In genomic region chr11:12723410-12724297, GRCh38 we compare ENCODE assay signal across 10 cellular contexts. TPM values are rescaled to one million over a fixed set of nuclear protein-coding genes. Genes with fewer than 3 reads are reported as not detected.
DNase-seq lines count a peak whose midpoint lies in the region; ATAC-seq and TF ChIP-seq lines count a peak whose summit lies in the region.
"Had no signal": no experiment of that assay in that cellular context is flagged by ENCODE, and none has a peak within 500 bp of the region (broad histone marks: within the 10 kb centered on the region; RNA-seq: fewer than 3 reads in every experiment).

No MANE protein-coding gene starts in this region.

- H3K27me3 ChIP-seq in iPS-20b (ENCODE audit: insufficient read depth, low read length), result no peaks in the 10 kb centered on the region
- H3K27me3 ChIP-seq in stomach smooth muscle (ENCODE audit: control insufficient read depth in 1 of 2, insufficient read depth in 2 of 2, low read length in 2 of 2), result no peaks in the 10 kb centered on the region
- no peaks in the 10 kb centered on the region for H3K27me3 ChIP-seq in WERI-Rb-1 (ENCODE audit: insufficient read depth, low read depth, severe bottlenecking)
- H3K27me3 ChIP-seq: gastrocnemius medialis had no signal

- no peak for TF ChIP-seq CTCF in WERI-Rb-1 (IDR thresholded peaks at IDR 0.05; ENCODE audit: low read depth, low read length)

- no peak for ATAC-seq in GM21528 (IDR thresholded peaks at IDR 0.05; ENCODE audit: low FRiP score, unreplicated experiment)
- ATAC-seq: activated CD8-positive, alpha-beta memory T cell treated with anti-CD3 and anti-CD28 coated beads, Interleukin-2, amount 10 ng/mL, durations not matched to agents 7 days and 5 days had no signal

- H3K4me1 ChIP-seq in iPS-20b (ENCODE audit: insufficient read depth, low read length), result peaks cover 65% of the 10 kb centered on the region
- H3K4me1 ChIP-seq in stomach smooth muscle (ENCODE audit: control insufficient read depth, insufficient read depth, low read length), result peaks cover 37% of the 10 kb centered on the region

- H3K27ac ChIP-seq in iPS-20b (ENCODE audit: low read length), result peak overlapping the region; percentile 66
- peak overlapping the region; percentile 67 for H3K27ac ChIP-seq in stomach smooth muscle (ENCODE audit: low read length)
- H3K27ac ChIP-seq in WERI-Rb-1, result no peak overlapping the region

- H3K9ac ChIP-seq in iPS-20b (ENCODE audit: low read depth, low read length) (peak overlapping the region; percentile 69; the same call in 1 of the 2 replicates), stomach smooth muscle (ENCODE audit: low read length in 2 of 2) (no peak overlapping the region)

- no peaks in the 10 kb centered on the region for H3K36me3 ChIP-seq in iPS-20b (ENCODE audit: insufficient read depth, low read depth, low read length)
- no peaks in the 10 kb centered on the region for H3K36me3 ChIP-seq in stomach smooth muscle (ENCODE audit: control insufficient read depth in 2 of 2, insufficient read depth in 2 of 2, low read length in 2 of 2)
- peaks cover 4% of the 10 kb centered on the region; the same call in 1 of the 2 replicates for H3K36me3 ChIP-seq in WERI-Rb-1
- H3K36me3 ChIP-seq: gastrocnemius medialis had no signal

- H3K4me3 ChIP-seq in iPS-20b (ENCODE audit: low read length) (peak overlapping the region; percentile 51), stomach smooth muscle (ENCODE audit: low read length in 2 of 2) (no peak overlapping the region), WERI-Rb-1 (ENCODE audit: low read depth, low read length) (no peak overlapping the region)
- H3K4me3 ChIP-seq: gastrocnemius medialis had no signal

- peak; percentile 98 for DNase-seq in HT-29 (ENCODE audit: low spot score)
- DNase-seq in SW480 (ENCODE audit: low spot score), result peak; percentile 82
- no peak for DNase-seq in WERI-Rb-1
- DNase-seq in SHP77 treated with DMSO at 0.1 percent for 48 hours (lab: John Stamatoyannopoulos, UW), result no peak
- no peak for DNase-seq in effector CD8-positive, alpha-beta T cell (lab: John Stamatoyannopoulos, UW)
- DNase-seq: activated CD8-positive, alpha-beta memory T cell treated with anti-CD3 and anti-CD28 coated beads, Interleukin-2, amount 10 ng/mL, durations not matched to agents 7 days and 5 days had no signal

- H3K9me3 ChIP-seq in iPS-20b (ENCODE audit: insufficient read depth, low read depth, low read length) (no peaks in the 10 kb centered on the region), stomach smooth muscle (ENCODE audit: control insufficient read depth in 2 of 2, low read length in 2 of 2) (no peaks in the 10 kb centered on the region), WERI-Rb-1 (ENCODE audit: severe bottlenecking) (no peaks in the 10 kb centered on the region)
- H3K9me3 ChIP-seq: gastrocnemius medialis had no signal

RNA-seq across cellular contexts. Expression of gene TEAD1, which starts 49.4 kb away (rescaled TPM):
- total RNA-seq in HT-29 (2014; rRNA removed; shearing (Covaris generic)), result 99.5 and 102 TPM in 2 replicates

Comparison
In these comparisons a context has a peak if more than half of its experiments do, and no peak if none do; other contexts are left out.
1. DNase-seq: peak in HT-29 (single experiment) and SW480 (single experiment); none in WERI-Rb-1 (single experiment), SHP77 treated with DMSO at 0.1 percent for 48 hours (single experiment) and effector CD8-positive, alpha-beta T cell (single experiment).